Comparison of ENCODE assay signal across 8 cellular contexts in the genomic region with DNA sequence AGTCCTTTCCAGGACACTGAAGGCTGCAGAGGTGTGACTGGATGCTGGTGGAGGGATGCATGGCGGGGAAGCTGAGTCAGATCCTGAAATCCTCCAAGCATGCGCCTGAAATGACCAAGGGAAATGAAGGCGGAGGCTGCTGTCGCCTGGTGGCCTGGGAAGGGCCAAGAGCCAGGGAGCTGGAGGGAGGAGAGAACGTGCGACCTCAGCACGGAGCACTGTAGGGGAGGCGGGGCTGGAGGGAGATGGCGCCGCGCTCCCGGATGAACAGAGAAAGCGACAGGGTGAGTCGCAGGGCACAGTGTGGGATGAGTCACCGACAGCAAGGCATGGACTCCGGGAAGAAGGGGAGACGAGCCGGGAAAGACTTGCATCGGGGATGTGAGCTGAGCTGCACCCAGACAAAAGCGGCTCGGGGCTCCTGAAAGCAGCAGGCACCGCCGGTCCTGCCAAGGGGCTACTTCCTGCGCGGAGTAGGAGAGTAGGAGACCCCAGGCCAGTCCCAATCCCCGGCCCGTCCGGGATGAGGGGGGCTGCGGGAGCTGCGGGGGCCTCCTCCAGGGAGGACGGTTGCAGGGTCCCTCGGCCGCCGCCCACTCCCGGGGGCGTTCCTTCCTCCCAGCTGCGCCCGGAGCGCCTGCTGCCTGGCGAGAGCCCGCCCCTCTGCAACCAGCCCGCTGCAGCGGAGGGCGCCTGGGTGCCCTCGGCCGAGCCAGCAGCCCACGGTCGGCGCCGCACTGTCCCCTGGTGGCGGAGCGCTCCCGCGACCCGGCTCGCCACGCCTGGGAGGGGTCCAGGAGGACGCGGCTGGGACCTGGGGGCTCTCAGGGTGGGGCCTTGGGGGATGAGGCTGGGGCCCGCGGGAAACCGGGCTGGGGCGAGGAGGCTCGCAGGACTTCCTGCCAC. TPM values are rescaled to one million over a fixed set of nuclear protein-coding genes. Genes with fewer than 3 reads are reported as not detected.
DNase-seq lines count a peak whose midpoint lies in the region; ATAC-seq, FAIRE-seq and TF ChIP-seq lines count a peak whose summit lies in the region.

No MANE protein-coding gene starts in this region.

- TF ChIP-seq POLR2A in HepG2 (IDR thresholded peaks at IDR 0.05; ENCODE audit: insufficient read depth in 1 of 2, low read depth in 2 of 2, low read length in 2 of 2), result peak; percentile 72 to 80

- H3K4me1 ChIP-seq in HepG2 (ENCODE audit: insufficient read depth, low read length), result peaks cover 61% of the 10 kb centered on the region

- H3K4me2 ChIP-seq in HepG2 (ENCODE audit: low read depth, low read length), result peak overlapping the region; percentile 84

- intact Hi-C loops in HepG2 (cut with micrococcal nuclease; ENCODE audit: unreplicated experiment), result loop anchor here (1.0 to 2.0 kb wide), 5 partner anchors 18 to 197 kb away; a partner anchor contains a TSS

- H3K9me3 ChIP-seq in HepG2 (ENCODE audit: low read length), result no peaks in the 10 kb centered on the region

- WGBS in HepG2 (ENCODE audit: low lambda C conversion rate), result under 1% methylated on average over 32 of the region's 64 CpGs

- H3K9ac ChIP-seq in HepG2 (ENCODE audit: insufficient read depth, low read depth, low read length), result peak overlapping the region; percentile 94

- TF ChIP-seq RAD21 in HepG2 (CRISPR knock-in tag; IDR thresholded peaks at IDR 0.05), result peak; percentile 99

- CTCF ChIA-PET in HepG2 (lab: Yijun Ruan, JAX; ENCODE audit: low intra/inter-chr PET ratio, low total read pairs), result interaction anchor here (1.1 to 4.4 kb wide), 5 partner anchors 36 to 198 kb away, joined by 3 to 60 read pairs (median 4); no protein-coding TSS in a partner anchor

- peak overlapping the region; percentile 99 for H2AFZ ChIP-seq in HepG2 (ENCODE audit: low read length)

- no peak for FAIRE-seq in HepG2 (lab: Jason Lieb, UNC)

- H3K27ac ChIP-seq in HepG2 (ENCODE audit: extremely low read length, insufficient read depth, low read length), result peak overlapping the region; percentile 96

- H3K27me3 ChIP-seq in HepG2 (ENCODE audit: control insufficient read depth in 1 of 2, insufficient read depth in 2 of 2, low read length in 2 of 2), result no peaks in the 10 kb centered on the region; a peak in 1 of 5 replicates

- H4K20me1 ChIP-seq in HepG2 (ENCODE audit: insufficient read depth, low read length), result no peaks in the 10 kb centered on the region

- no TSS peak for BruUV-seq in HepG2 (replicated peaks; lab: Mats Ljungman, UMichigan)

- in situ Hi-C loops in HepG2 (cut with HindIII; ENCODE audit: extremely low pct_ligation_motif_present, low pct_unique_long_range_greater_than_20kb), result loop anchor here (5.0 kb wide), 1 partner anchor 36 kb away; no protein-coding TSS in a partner anchor

- no peaks in the 10 kb centered on the region for H3K36me3 ChIP-seq in HepG2 (replicated peaks in 1 of 2; ENCODE audit: control insufficient read depth in 1 of 2, insufficient read depth in 2 of 2, low read length in 2 of 2)

- ATAC-seq in GM19035 (IDR thresholded peaks at IDR 0.05; ENCODE audit: unreplicated experiment), result peak; percentile 57
- peak; percentile 35 for ATAC-seq in HG03378 (IDR thresholded peaks at IDR 0.05; ENCODE audit: unreplicated experiment)
- ATAC-seq in HepG2, result peak; percentile 89

- peak overlapping the region; percentile 72 to 81 (median 78) for H3K4me3 ChIP-seq in HepG2 (replicated peaks in 1 of 3; ENCODE audit: insufficient read depth in 1 of 3, low read depth in 2 of 3, low read length in 3 of 3)

- peak in 1 of 2 experiments; percentile 10; a peak in 2 of 4 replicates for TF ChIP-seq EP300 in HepG2 (IDR thresholded peaks at IDR 0.05; ENCODE audit: low read depth in 2 of 2, low read length in 2 of 2)
- TF ChIP-seq EP300 in HepG2 (CRISPR knock-in tag; IDR thresholded peaks at IDR 0.05; ENCODE audit: borderline replicate concordance), result 0 out of 2 replicates have a peak, but pooled peaks have one; percentile 9

- POLR2A ChIA-PET in HepG2 (lab: Yijun Ruan, JAX), result interaction anchor here (0.6 to 5.0 kb wide), 22 partner anchors 7 to 224 kb away, joined by 3 to 118 read pairs (median 11); a partner anchor contains a TSS

- no peaks in the 10 kb centered on the region for H3K79me2 ChIP-seq in HepG2 (ENCODE audit: insufficient read depth, low read length)

- peak; percentile 93 for TF ChIP-seq CTCF in HepG2 (CRISPR knock-in tag; IDR thresholded peaks at IDR 0.05)

- DNase-seq in Ammon's horn (ENCODE audit: low spot score) (peak; percentile 93), NCI-H460 (ENCODE audit: extremely low read depth, low read depth) (peak; percentile 90), dedifferentiated amniotic fluid mesenchymal stem cell (ENCODE audit: extremely low spot score) (peak; percentile 87), HepG2 (ENCODE audit: low spot score) (peak; percentile 86)
- DNase-seq in activated CD4-positive, alpha-beta T cell treated with anti-CD3 and anti-CD28 coated beads for 48 hours, result peak; percentile 85
- peak; percentile 65 to 72 for DNase-seq in stimulated activated CD4-positive, alpha-beta T cell treated with anti-CD3 and anti-CD28 coated beads, Interleukin-2, amount 100 ng/mL, for 48 hours

TF ChIP-seq in HepG2, 621 proteins besides CTCF, POLR2A, EP300 and RAD21 (continues in another document):
- TF ChIP-seq ZNF607 (CRISPR knock-in tag; IDR thresholded peaks at IDR 0.05; ENCODE audit: borderline replicate concordance) (peak; percentile 96), ZNF674 (CRISPR knock-in tag; IDR thresholded peaks at IDR 0.05; ENCODE audit: low read depth) (peak; percentile 88; the same call in 1 of the 2 replicates), MIER3 (CRISPR knock-in tag; IDR thresholded peaks at IDR 0.05; ENCODE audit: borderline replicate concordance) (peak; percentile 27; the same call in 1 of the 2 replicates)

RNA-seq across cellular contexts. Expression of a gene that starts 11.0 kb away (rescaled TPM):
- total RNA-seq in NCI-H460 (2014; rRNA removed; shearing (Covaris generic)), result 171 and 185 TPM in 2 replicates
- polyA plus RNA-seq in NCI-H460 (2014; cell fraction: nucleus; rRNA removed), result 168 and 177 TPM in 2 replicates
- 56.5 and 63.0 TPM in 2 replicates for total RNA-seq in HepG2 (2016; rRNA removed; fragmentation: Illumina TruSeq; extraction: Trizol)
- total RNA-seq in HepG2 (2016; cell fraction: cytosol; rRNA removed; fragmentation: Illumina TruSeq; extraction: Trizol; ENCODE audit: low read depth), result 44.8 and 70.6 TPM in 2 replicates
- total RNA-seq in HepG2 (2016; cell fraction: insoluble cytoplasmic fraction; rRNA removed; fragmentation: Illumina TruSeq; extraction: Trizol), result 56.8 and 60.6 TPM in 2 replicates
- total RNA-seq in HepG2 (2016; cell fraction: membrane; rRNA removed; fragmentation: Illumina TruSeq; extraction: Trizol), result 53.4 and 80.8 TPM in 2 replicates
- 34.2 and 36.9 TPM in 2 replicates for total RNA-seq in HepG2 (2016; cell fraction: nucleus; rRNA removed; fragmentation: Illumina TruSeq; extraction: Trizol)
- polyA plus RNA-seq in HepG2 (2011; rRNA removed), result 27.4 and 32.2 TPM in 2 replicates
- 29.5 and 31.9 TPM in 2 replicates for polyA plus RNA-seq in HepG2 (2011; cell fraction: cytosol; rRNA removed)
- 30.7 and 34.4 TPM in 2 replicates for polyA plus RNA-seq in HepG2 (2011; cell fraction: nucleus; rRNA removed)
- 15.7 and 17.8 TPM in 2 replicates for polyA plus RNA-seq in HepG2 (2012)
- polyA plus RNA-seq in HepG2 (2016; cell fraction: cytosol; fragmentation: Illumina TruSeq; extraction: Trizol; ENCODE audit: low read depth), result 48.7 and 84.9 TPM in 2 replicates
- 61.8 and 64.6 TPM in 2 replicates for polyA plus RNA-seq in HepG2 (2016; cell fraction: insoluble cytoplasmic fraction; fragmentation: Illumina TruSeq; extraction: Trizol; ENCODE audit: low read depth)
- 49.3 and 82.9 TPM in 2 replicates for polyA plus RNA-seq in HepG2 (2016; cell fraction: membrane; fragmentation: Illumina TruSeq; extraction: Trizol; ENCODE audit: low read depth)
- polyA plus RNA-seq in HepG2 (2016; cell fraction: nucleus; fragmentation: Illumina TruSeq; extraction: Trizol; ENCODE audit: insufficient read depth, low read depth), result 65.1 and 69.0 TPM in 2 replicates
- 15.8 and 89.9 TPM in 2 replicates for polyA minus RNA-seq in HepG2 (2011; rRNA and poly(A)+ RNA removed; ENCODE audit: low replicate concordance)
- polyA minus RNA-seq in HepG2 (2011; cell fraction: cytosol; rRNA and poly(A)+ RNA removed), result 9.1 and 15.4 TPM in 2 replicates
- 17.7 and 19.6 TPM in 2 replicates for polyA minus RNA-seq in HepG2 (2011; cell fraction: nucleus; rRNA and poly(A)+ RNA removed)

RNA-seq across cellular contexts. Expression of a gene that starts 17.3 kb away (rescaled TPM):
- 90.0 and 93.5 TPM in 2 replicates for total RNA-seq in NCI-H460 (2014; rRNA removed; shearing (Covaris generic))
- 78.5 and 82.1 TPM in 2 replicates for polyA plus RNA-seq in NCI-H460 (2014; cell fraction: nucleus; rRNA removed)
- total RNA-seq in HepG2 (2016; rRNA removed; fragmentation: Illumina TruSeq; extraction: Trizol), result 38.2 and 44.8 TPM in 2 replicates
- 16.6 and 17.4 TPM in 2 replicates for total RNA-seq in HepG2 (2016; cell fraction: cytosol; rRNA removed; fragmentation: Illumina TruSeq; extraction: Trizol; ENCODE audit: low read depth)
- total RNA-seq in HepG2 (2016; cell fraction: insoluble cytoplasmic fraction; rRNA removed; fragmentation: Illumina TruSeq; extraction: Trizol), result 38.2 and 41.7 TPM in 2 replicates
- total RNA-seq in HepG2 (2016; cell fraction: membrane; rRNA removed; fragmentation: Illumina TruSeq; extraction: Trizol), result 24.5 and 25.6 TPM in 2 replicates
- 23.7 and 24.1 TPM in 2 replicates for total RNA-seq in HepG2 (2016; cell fraction: nucleus; rRNA removed; fragmentation: Illumina TruSeq; extraction: Trizol)
- polyA plus RNA-seq in HepG2 (2011; rRNA removed), result 61.3 and 63.6 TPM in 2 replicates
- polyA plus RNA-seq in HepG2 (2011; cell fraction: cytosol; rRNA removed), result 64.8 and 79.1 TPM in 2 replicates
- 72.8 and 85.1 TPM in 2 replicates for polyA plus RNA-seq in HepG2 (2011; cell fraction: nucleus; rRNA removed)
- polyA plus RNA-seq in HepG2 (2012), result 43.2 and 44.3 TPM in 2 replicates
- 22.2 and 23.2 TPM in 2 replicates for polyA plus RNA-seq in HepG2 (2016; cell fraction: cytosol; fragmentation: Illumina TruSeq; extraction: Trizol; ENCODE audit: low read depth)
- 57.5 and 58.5 TPM in 2 replicates for polyA plus RNA-seq in HepG2 (2016; cell fraction: insoluble cytoplasmic fraction; fragmentation: Illumina TruSeq; extraction: Trizol; ENCODE audit: low read depth)
- polyA plus RNA-seq in HepG2 (2016; cell fraction: membrane; fragmentation: Illumina TruSeq; extraction: Trizol; ENCODE audit: low read depth), result 27.2 and 27.5 TPM in 2 replicates
- 53.5 and 56.5 TPM in 2 replicates for polyA plus RNA-seq in HepG2 (2016; cell fraction: nucleus; fragmentation: Illumina TruSeq; extraction: Trizol; ENCODE audit: insufficient read depth, low read depth)
- polyA minus RNA-seq in HepG2 (2011; rRNA and poly(A)+ RNA removed; ENCODE audit: low replicate concordance), result 58.5 and 190 TPM in 2 replicates
- polyA minus RNA-seq in HepG2 (2011; cell fraction: cytosol; rRNA and poly(A)+ RNA removed), result 36.4 and 38.5 TPM in 2 replicates
- 45.4 and 45.6 TPM in 2 replicates for polyA minus RNA-seq in HepG2 (2011; cell fraction: nucleus; rRNA and poly(A)+ RNA removed)

Comparison
In these comparisons a context has a peak if more than half of its experiments do, and no peak if none do; other contexts are left out.
1. Peak in every context shown above with its lines: DNase-seq, ATAC-seq, H3K4me3 ChIP-seq and H3K27ac ChIP-seq.
2. ATAC-seq: peak in every context shown above with its lines; median percentile 89 in HepG2; 57 in GM19035; 35 in HG03378.